Comparison of ENCODE assay signal across 20 cellular contexts in the genomic region with DNA sequence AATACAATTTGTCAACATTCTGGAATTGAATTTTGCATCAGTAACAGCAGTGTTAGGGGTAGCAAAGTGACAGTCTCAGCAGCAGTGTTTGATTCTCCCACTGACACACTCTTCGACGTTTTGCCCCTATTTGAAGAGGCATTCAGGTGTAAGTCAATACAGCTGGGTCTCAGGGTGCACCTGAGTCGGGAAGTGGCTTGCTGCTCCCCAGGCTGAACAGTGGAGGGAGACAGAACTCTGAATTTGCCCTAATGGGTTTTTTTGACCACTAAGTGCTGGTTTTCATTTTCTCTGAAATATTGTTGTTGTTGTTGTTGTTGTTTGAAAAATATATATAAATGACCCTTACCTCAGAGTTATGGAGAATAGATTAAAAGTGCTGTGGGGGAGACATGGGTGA.
DNase-seq lines count a peak whose midpoint lies in the region; ATAC-seq, FAIRE-seq and TF ChIP-seq lines count a peak whose summit lies in the region.
"Had no signal": no experiment of that assay in that cellular context is flagged by ENCODE, and none has a peak within 500 bp of the region (broad histone marks: within the 10 kb centered on the region; RNA-seq: fewer than 3 reads in every experiment).

No MANE protein-coding gene starts in this region.

- DNase-seq in NCI-H2107 treated with DMSO at 0.1 percent for 48 hours (lab: John Stamatoyannopoulos, UW; ENCODE audit: unreplicated experiment): peak; percentile 3
- DNase-seq in NCI-H2107 (lab: John Stamatoyannopoulos, UW): no peak
- DNase-seq in HT-29 (ENCODE audit: low spot score): peak; percentile 4
- DNase-seq in progenitor cell of endocrine pancreas (ENCODE audit: low spot score, unreplicated experiment): no peak
- no peak for DNase-seq in NCI-H510A (lab: John Stamatoyannopoulos, UW)
- no peak for DNase-seq in pancreas
- DNase-seq: activated CD4-positive, alpha-beta T cell treated with anti-CD3 and anti-CD28 coated beads, Interleukin-2, amount 50 U/mL, for 4 hours; activated naive CD8-positive, alpha-beta T cell treated with anti-CD3 and anti-CD28 coated beads for 36 hours; activated T-cell treated with anti-CD3 and anti-CD28 coated beads, Interleukin-2, amount 50 U/mL, for 24 hours; CD4-positive, alpha-beta T cell; effector memory CD8-positive, alpha-beta T cell; NCI-H1930; spleen; uterus had no signal

- no peaks in the 10 kb centered on the region for H3K9me3 ChIP-seq in pancreas
- H3K9me3 ChIP-seq: SJSA1, spleen, uterus had no signal

- no peak overlapping the region for H3K4me3 Mint-ChIP-seq in progenitor cell of endocrine pancreas (ENCODE audit: low read depth)
- H3K4me3 Mint-ChIP-seq: activated naive CD8-positive, alpha-beta T cell treated with anti-CD3 and anti-CD28 coated beads for 36 hours; activated T-cell treated with anti-CD3 and anti-CD28 coated beads, Interleukin-2, amount 50 U/mL, for 24 hours; CD4-positive, alpha-beta T cell; effector memory CD8-positive, alpha-beta T cell; stimulated activated naive CD8-positive, alpha-beta T cell treated with anti-CD3 and anti-CD28 coated beads, Interleukin-15, Interleukin-2, amounts not matched to agents 100 ng/mL and 50 ng/mL, for 24 hours had no signal

- H3K27ac ChIP-seq in VCaP: no peak overlapping the region
- H3K27ac ChIP-seq in pancreas: no peak overlapping the region
- H3K27ac ChIP-seq: cardiac muscle cell, spleen, uterus had no signal

- no peaks in the 10 kb centered on the region for H3K36me3 ChIP-seq in pancreas
- H3K36me3 ChIP-seq: cardiac muscle cell, SJSA1, spleen, uterus had no signal

- no peaks in the 10 kb centered on the region for H3K36me3 Mint-ChIP-seq in progenitor cell of endocrine pancreas (ENCODE audit: insufficient read depth)
- H3K36me3 Mint-ChIP-seq: activated naive CD8-positive, alpha-beta T cell treated with anti-CD3 and anti-CD28 coated beads for 36 hours had no signal

- WGBS in pancreas, 2 donors: 11 to 14% methylated on average over 3 of the region's 3 CpGs

- ATAC-seq in pancreas: no peak
- ATAC-seq in HG03432 (IDR thresholded peaks at IDR 0.05; ENCODE audit: unreplicated experiment): no peak
- ATAC-seq: effector memory CD8-positive, alpha-beta T cell had no signal

- H3K27ac Mint-ChIP-seq in progenitor cell of endocrine pancreas: no peak overlapping the region
- H3K27ac Mint-ChIP-seq: activated naive CD8-positive, alpha-beta T cell treated with anti-CD3 and anti-CD28 coated beads for 36 hours; activated T-cell treated with anti-CD3 and anti-CD28 coated beads, Interleukin-2, amount 50 U/mL, for 24 hours; CD4-positive, alpha-beta T cell; effector memory CD8-positive, alpha-beta T cell; stimulated activated naive CD8-positive, alpha-beta T cell treated with anti-CD3 and anti-CD28 coated beads, Interleukin-15, Interleukin-2, amounts not matched to agents 100 ng/mL and 50 ng/mL, for 24 hours had no signal

- H3K27me3 ChIP-seq in pancreas: no peaks in the 10 kb centered on the region
- H3K27me3 ChIP-seq: cardiac muscle cell, SJSA1, spleen, uterus had no signal

- TF ChIP-seq CTCF in VCaP (conservative IDR thresholded peaks at IDR 0.05) (peak; percentile 63), progenitor cell of endocrine pancreas (IDR thresholded peaks at IDR 0.05; ENCODE audit: unreplicated experiment) (peak; percentile 41), pancreas (IDR thresholded peaks at IDR 0.05) (no peak)

- no peak overlapping the region for H3K4me3 ChIP-seq in pancreas
- H3K4me3 ChIP-seq: cardiac muscle cell, SJSA1, spleen, uterus had no signal

- no peaks in the 10 kb centered on the region for H3K27me3 Mint-ChIP-seq in progenitor cell of endocrine pancreas
- H3K27me3 Mint-ChIP-seq: CD4-positive, alpha-beta T cell; effector memory CD8-positive, alpha-beta T cell had no signal

- no peak for FAIRE-seq in pancreas (lab: Jason Lieb, UNC)
- FAIRE-seq: GM18507 had no signal

- no peaks in the 10 kb centered on the region for H3K9me3 Mint-ChIP-seq in progenitor cell of endocrine pancreas (ENCODE audit: low read depth)
- H3K9me3 Mint-ChIP-seq: activated naive CD8-positive, alpha-beta T cell treated with anti-CD3 and anti-CD28 coated beads for 36 hours; activated T-cell treated with anti-CD3 and anti-CD28 coated beads, Interleukin-2, amount 50 U/mL, for 24 hours; CD4-positive, alpha-beta T cell; effector memory CD8-positive, alpha-beta T cell; stimulated activated naive CD8-positive, alpha-beta T cell treated with anti-CD3 and anti-CD28 coated beads, Interleukin-15, Interleukin-2, amounts not matched to agents 100 ng/mL and 50 ng/mL, for 24 hours had no signal

- no peaks in the 10 kb centered on the region for H3K4me1 ChIP-seq in pancreas
- H3K4me1 ChIP-seq: spleen, uterus had no signal

- H3K4me1 Mint-ChIP-seq in progenitor cell of endocrine pancreas (ENCODE audit: low read depth): peaks cover 5% of the 10 kb centered on the region
- H3K4me1 Mint-ChIP-seq: activated naive CD8-positive, alpha-beta T cell treated with anti-CD3 and anti-CD28 coated beads for 36 hours had no signal

- intact Hi-C loops in pancreas (cut with DNase I): no loop called here

Comparison
In these comparisons a context has a peak if more than half of its experiments do, and no peak if none do; other contexts are left out.
1. DNase-seq: peak in NCI-H2107 treated with DMSO at 0.1 percent for 48 hours (single experiment) and HT-29 (single experiment); none in NCI-H2107 (single experiment), progenitor cell of endocrine pancreas (single experiment), NCI-H510A (single experiment) and pancreas (0 of 6).
2. CTCF ChIP-seq: peak in VCaP (single experiment) and progenitor cell of endocrine pancreas (single experiment); none in pancreas (0 of 4).